8 cellular contexts compared by ENCODE assay signal in the genomic region with DNA sequence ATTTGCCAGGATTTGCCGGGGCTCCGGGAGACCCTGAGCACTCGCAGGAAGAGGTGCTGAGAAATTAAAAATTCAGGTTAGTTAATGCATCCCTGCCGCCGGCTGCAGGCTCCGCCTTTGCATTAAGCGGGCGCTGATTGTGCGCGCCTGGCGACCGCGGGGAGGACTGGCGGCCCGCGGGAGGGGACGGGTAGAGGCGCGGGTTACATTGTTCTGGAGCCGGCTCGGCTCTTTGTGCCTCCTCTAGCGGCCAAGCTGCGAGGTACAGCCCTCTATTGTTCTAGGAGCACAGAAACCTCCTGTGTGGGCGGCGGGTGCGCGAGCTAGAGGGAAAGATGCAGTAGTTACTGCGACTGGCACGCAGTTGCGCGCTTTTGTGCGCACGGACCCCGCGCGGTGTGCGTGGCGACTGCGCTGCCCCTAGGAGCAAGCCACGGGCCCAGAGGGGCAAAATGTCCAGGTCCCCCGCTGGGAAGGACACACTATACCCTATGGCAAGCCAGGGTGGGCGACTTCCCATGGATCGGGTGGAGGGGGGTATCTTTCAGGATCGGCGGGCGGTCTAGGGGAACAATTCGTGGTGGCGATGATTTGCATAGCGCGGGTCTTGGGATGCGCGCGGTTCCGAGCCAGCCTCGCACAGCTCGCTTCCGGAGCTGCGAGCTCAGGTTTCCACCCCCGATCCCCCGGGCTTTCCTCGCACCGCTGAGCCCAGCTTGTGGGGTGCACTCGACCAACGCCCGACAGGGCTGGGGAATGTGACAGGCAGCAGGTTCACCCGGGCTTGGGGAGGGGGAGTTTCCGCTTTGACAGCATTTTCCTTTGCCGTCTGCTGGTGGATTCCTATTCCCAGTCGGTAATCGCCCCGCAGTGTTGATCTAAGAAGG. TPM values are rescaled to one million over a fixed set of nuclear protein-coding genes. Genes with fewer than 3 reads are reported as not detected.
DNase-seq lines count a peak whose midpoint lies in the region; ATAC-seq and TF ChIP-seq lines count a peak whose summit lies in the region.

No MANE protein-coding gene starts in this region.

- no peak for TF ChIP-seq POLR2A in heart left ventricle (IDR thresholded peaks at IDR 0.05)

- intact Hi-C loops in heart left ventricle (cut with DNase I), result loop anchor here in 7 of 10 donors (2.0 to 10.0 kb wide), 6 partner anchors 563 to 691 kb away; no protein-coding TSS in a partner anchor

- H3K9ac ChIP-seq in HUES6 (ENCODE audit: low read length), result peak overlapping the region; percentile 38
- H3K9ac ChIP-seq in NT2/D1 (ENCODE audit: insufficient read length, low read depth), result peak overlapping the region; percentile 61

- H3K9me3 ChIP-seq in heart left ventricle, result no peaks in the 10 kb centered on the region
- no peaks in the 10 kb centered on the region for H3K9me3 ChIP-seq in right atrium auricular region
- no peaks in the 10 kb centered on the region for H3K9me3 ChIP-seq in HUES6 (ENCODE audit: control insufficient read depth, insufficient read depth, low read depth, low read length)
- peaks cover 5% of the 10 kb centered on the region; the same call in 1 of the 2 replicates for H3K9me3 ChIP-seq in NT2/D1 (ENCODE audit: insufficient read depth, low read length)

- 1 to 2% (median 1%) methylated on average over 47 to 71 of the region's 71 CpGs for WGBS in heart left ventricle, 4 donors

- H3K36me3 ChIP-seq in heart left ventricle (no peaks in the 10 kb centered on the region), right atrium auricular region (no peaks in the 10 kb centered on the region), HUES6 (ENCODE audit: control insufficient read depth, insufficient read depth, low read length) (no peaks in the 10 kb centered on the region), NT2/D1 (ENCODE audit: insufficient read depth, insufficient read length, low read length) (no peaks in the 10 kb centered on the region)

- H3K4me3 ChIP-seq in heart left ventricle (peak overlapping the region in 11 of 12 donors; percentile 4 to 34 (median 24)), right atrium auricular region (peak overlapping the region in 1 of 2 donors; percentile 16), HUES6 (ENCODE audit: low read depth, low read length) (peak overlapping the region; percentile 70), NT2/D1 (ENCODE audit: insufficient read length, low read depth) (peak overlapping the region; percentile 40)

- H3K4me1 ChIP-seq in heart left ventricle, result peaks cover 2 to 78% (median 48%) of the 10 kb centered on the region in 12 donors
- H3K4me1 ChIP-seq in right atrium auricular region, result peaks cover 0 to 73% of the 10 kb centered on the region in 2 donors
- H3K4me1 ChIP-seq in HUES6 (ENCODE audit: control insufficient read depth, insufficient read depth, low read length), result peaks cover 55% of the 10 kb centered on the region
- H3K4me1 ChIP-seq in NT2/D1 (ENCODE audit: insufficient read depth, insufficient read length), result peaks cover 9% of the 10 kb centered on the region

- peak; percentile 31 to 63 (median 47) for TF ChIP-seq CTCF in heart left ventricle (IDR thresholded peaks at IDR 0.05)
- TF ChIP-seq CTCF in right atrium auricular region (IDR thresholded peaks at IDR 0.05), result peak in 1 of 2 donors; percentile 58

- peak; percentile 52 to 77 (median 68) for ATAC-seq in heart left ventricle
- no peak for ATAC-seq in HG03159 (IDR thresholded peaks at IDR 0.05; ENCODE audit: unreplicated experiment)

- peak in 4 of 5 donors; percentile 45 to 70 (median 51) for DNase-seq in heart left ventricle
- no peak for DNase-seq in right atrium auricular region (ENCODE audit: low spot score)
- no peak for DNase-seq in NT2/D1 (ENCODE audit: low read depth, low spot score)
- peak in 32 of 58 donors; percentile 6 to 66 (median 32) for DNase-seq in anterior cingulate cortex (lab: John Stamatoyannopoulos, UW)
- peak; percentile 78 for DNase-seq in iPS-NIHi11 (ENCODE audit: low spot score)
- DNase-seq in stimulated activated CD4-positive, alpha-beta T cell treated with anti-CD3 and anti-CD28 coated beads, Interleukin-1b, Interleukin-23, amount 100 ng/mL, for 24 hours (ENCODE audit: low read depth in 4 of 4, low spot score in 1 of 4), result peak in 3 of 4 experiments; percentile 33 to 71 (median 48)

- no peak overlapping the region for H3K27ac ChIP-seq in heart left ventricle
- no peak overlapping the region for H3K27ac ChIP-seq in right atrium auricular region
- no peak overlapping the region for H3K27ac ChIP-seq in HUES6 (ENCODE audit: low read depth, low read length)

- H3K27me3 ChIP-seq in heart left ventricle (peaks cover 76 to 96% (median 91%) of the 10 kb centered on the region in 9 donors), right atrium auricular region (peaks cover 55 to 61% of the 10 kb centered on the region in 2 donors), HUES6 (ENCODE audit: control insufficient read depth, insufficient read depth, low read length) (peaks cover 95% of the 10 kb centered on the region), NT2/D1 (ENCODE audit: insufficient read depth, insufficient read length) (peaks cover 93% of the 10 kb centered on the region)

RNA-seq across cellular contexts. Expression of a gene that starts 2.9 kb away (rescaled TPM):
- total RNA-seq in heart left ventricle (under 1 TPM in 5 of 9 donors, not detected in 4; 0.02 to 0.08 (median 0.05) TPM), right atrium auricular region (under 1 TPM; 0.04 TPM)
- under 1 TPM; under 0.01 to 0.04 TPM for polyA plus RNA-seq in heart left ventricle

Comparison
In these comparisons a context has a peak if more than half of its experiments do, and no peak if none do; other contexts are left out.
1. DNase-seq: peak in heart left ventricle (4 of 5), anterior cingulate cortex (32 of 58), iPS-NIHi11 (single experiment) and stimulated activated CD4-positive, alpha-beta T cell treated with anti-CD3 and anti-CD28 coated beads, Interleukin-1b, Interleukin-23, amount 100 ng/mL, for 24 hours (3 of 4); none in right atrium auricular region (single experiment) and NT2/D1 (single experiment).